ENCODE assay signal across 16 cellular contexts in genomic region chr11:129637983-129638776, GRCh38.
DNase-seq lines count a peak whose midpoint lies in the region; ATAC-seq, FAIRE-seq and TF ChIP-seq lines count a peak whose summit lies in the region.
"Had no signal": no experiment of that assay in that cellular context is flagged by ENCODE, and none has a peak within 500 bp of the region (broad histone marks: within the 10 kb centered on the region; RNA-seq: fewer than 3 reads in every experiment).

No MANE protein-coding gene starts in this region.

- DNase-seq in natural killer cell treated with Interleukin-12 subunit alpha and Interleukin-12 subunit beta and Interleukin-15 and Interleukin-18, amount 100 ng/mL, for 72 hours (ENCODE audit: low spot score) = no peak
- DNase-seq in natural killer cell = no peak
- DNase-seq in RKO (ENCODE audit: low spot score) = peak; percentile 18
- DNase-seq in endothelial cell of umbilical vein (ENCODE audit: low read depth, low spot score) = peak; percentile 14
- no peak for DNase-seq in hepatocyte (ENCODE audit: low spot score)
- no peak for DNase-seq in GM13977 (ENCODE audit: low spot score)
- DNase-seq: immature natural killer cell, KG1, mesendoderm, NCI-H1436, substantia nigra had no signal

- H3K79me2 ChIP-seq in endothelial cell of umbilical vein (ENCODE audit: control insufficient read depth, insufficient read depth, low read length) (no peaks in the 10 kb centered on the region), hepatocyte (no peaks in the 10 kb centered on the region)

- H3K27ac ChIP-seq in endothelial cell of umbilical vein (ENCODE audit: insufficient read depth, low read depth, low read length) (peak overlapping the region; percentile 87), hepatocyte (no peak overlapping the region)

- H3K36me3 ChIP-seq in endothelial cell of umbilical vein (ENCODE audit: control insufficient read depth in 2 of 2, extremely low read depth in 1 of 2, insufficient read depth in 2 of 2, low read length in 2 of 2) (no peaks in the 10 kb centered on the region), hepatocyte (replicated peaks; ENCODE audit: insufficient read depth, low read depth) (no peaks in the 10 kb centered on the region)

- no peak overlapping the region for H3K4me3 ChIP-seq in endothelial cell of umbilical vein (replicated peaks in 1 of 3; ENCODE audit: insufficient read depth in 1 of 3, low read depth in 1 of 3, low read length in 3 of 3)
- no peak overlapping the region for H3K4me3 ChIP-seq in hepatocyte

- in situ Hi-C loops in GM13977 (cut with MboI; ENCODE audit: low pct_unique_long_range_greater_than_20kb, low sequenced_read_pairs, unreplicated experiment) = no loop called here

- TF ChIP-seq CTCF in natural killer cell (IDR thresholded peaks at IDR 0.05) = no peak
- no peak for TF ChIP-seq CTCF in endothelial cell of umbilical vein (IDR thresholded peaks at IDR 0.05; ENCODE audit: extremely low read depth in 1 of 2, insufficient read depth in 1 of 2, low read depth in 1 of 2, low read length in 2 of 2)
- TF ChIP-seq CTCF in hepatocyte (IDR thresholded peaks at IDR 0.05; ENCODE audit: poor library complexity) = no peak
- no peak for TF ChIP-seq CTCF in GM13977 (IDR thresholded peaks at IDR 0.05; ENCODE audit: extremely low read depth, insufficient read depth, missing control alignments)

- POLR2A ChIA-PET in endothelial cell of umbilical vein (lab: Charles Lee) = no interaction called here

- BruUV-seq in endothelial cell of umbilical vein (replicated peaks; lab: Mats Ljungman, UMichigan) = no TSS peak

- H3K27me3 ChIP-seq in endothelial cell of umbilical vein (ENCODE audit: control insufficient read depth in 2 of 2, insufficient read depth in 2 of 2, low read length in 2 of 2) (no peaks in the 10 kb centered on the region), hepatocyte (no peaks in the 10 kb centered on the region)

- dilution Hi-C loops in endothelial cell of umbilical vein (cut with MboI; ENCODE audit: extremely low pct_ligation_motif_present, low sequenced_read_pairs) = no loop called here

- intact Hi-C loops in natural killer cell (cut with micrococcal nuclease) = no loop called here
- intact Hi-C loops in endothelial cell of umbilical vein (cut with micrococcal nuclease) = loop anchor here (2.0 kb wide), 2 partner anchors 57 to 495 kb away; no protein-coding TSS in a partner anchor

- H4K20me1 ChIP-seq in endothelial cell of umbilical vein (replicated peaks; ENCODE audit: control insufficient read depth, extremely low read depth, insufficient read depth, low read length) (no peaks in the 10 kb centered on the region), hepatocyte (ENCODE audit: insufficient read depth, poor library complexity, severe bottlenecking) (no peaks in the 10 kb centered on the region)

- H2AFZ ChIP-seq in endothelial cell of umbilical vein (ENCODE audit: low read depth, low read length) (peak overlapping the region; percentile 0), hepatocyte (no peak overlapping the region)

- TF ChIP-seq POLR2A in endothelial cell of umbilical vein (IDR thresholded peaks at IDR 0.05; ENCODE audit: low read depth, low read length) = no peak

- no peaks in the 10 kb centered on the region for H3K9me3 Mint-ChIP-seq in natural killer cell treated with Interleukin-12 subunit alpha and Interleukin-12 subunit beta and Interleukin-15 and Interleukin-18, amount 100 ng/mL, for 72 hours
- no peaks in the 10 kb centered on the region for H3K9me3 Mint-ChIP-seq in natural killer cell
- H3K9me3 Mint-ChIP-seq: central memory CD8-positive, alpha-beta T cell had no signal

- FAIRE-seq in endothelial cell of umbilical vein (lab: Jason Lieb, UNC) = peak; percentile 4

- H3K4me2 ChIP-seq in endothelial cell of umbilical vein (ENCODE audit: insufficient read depth, low read length) = no peak overlapping the region
- no peak overlapping the region for H3K4me2 ChIP-seq in hepatocyte

- 80% methylated on average over 5 of the region's 5 CpGs for WGBS in hepatocyte (ENCODE audit: low lambda C conversion rate, missing lambda C conversion rate)

- CTCF ChIA-PET in endothelial cell of umbilical vein (lab: Charles Lee) = interaction anchor here (1.5 kb wide), 1 partner anchor 21 kb away, joined by 4 read pairs; no protein-coding TSS in a partner anchor

- H3K9me3 ChIP-seq in endothelial cell of umbilical vein (replicated peaks; ENCODE audit: control insufficient read depth, insufficient read depth, low read length) (no peaks in the 10 kb centered on the region), hepatocyte (ENCODE audit: low read depth) (no peaks in the 10 kb centered on the region)

- H3K27me3 Mint-ChIP-seq in natural killer cell treated with Interleukin-12 subunit alpha and Interleukin-12 subunit beta and Interleukin-15 and Interleukin-18, amount 100 ng/mL, for 72 hours = peaks cover 5 to 10% of the 10 kb centered on the region in 2 donors
- H3K27me3 Mint-ChIP-seq in natural killer cell (ENCODE audit: low read depth in 2 of 2) = no peaks in the 10 kb centered on the region
- H3K27me3 Mint-ChIP-seq: B cell; central memory CD8-positive, alpha-beta T cell had no signal

- H3K4me1 ChIP-seq in endothelial cell of umbilical vein (ENCODE audit: control insufficient read depth, extremely low read depth, insufficient read depth, low read length) (peaks cover 28% of the 10 kb centered on the region), hepatocyte (ENCODE audit: insufficient read depth) (no peaks in the 10 kb centered on the region)

- no peak overlapping the region for H3K9ac ChIP-seq in endothelial cell of umbilical vein (replicated peaks; ENCODE audit: extremely low read depth, insufficient read depth, low read length)

- peaks cover 0 to 13% of the 10 kb centered on the region in 2 donors for H3K4me1 Mint-ChIP-seq in natural killer cell treated with Interleukin-12 subunit alpha and Interleukin-12 subunit beta and Interleukin-15 and Interleukin-18, amount 100 ng/mL, for 72 hours (ENCODE audit: low read depth in 2 of 2)
- no peaks in the 10 kb centered on the region for H3K4me1 Mint-ChIP-seq in natural killer cell
- H3K4me1 Mint-ChIP-seq: B cell; central memory CD8-positive, alpha-beta T cell; immature natural killer cell; neural crest cell had no signal

- no peaks in the 10 kb centered on the region for H3K9me1 ChIP-seq in endothelial cell of umbilical vein (replicated peaks; ENCODE audit: control insufficient read depth, extremely low read depth, insufficient read depth, low read length)

- H3K9me2 ChIP-seq in hepatocyte (replicated peaks; ENCODE audit: insufficient read depth) = no peaks in the 10 kb centered on the region

- peak overlapping the region; percentile 6 for H3K4me3 Mint-ChIP-seq in natural killer cell treated with Interleukin-12 subunit alpha and Interleukin-12 subunit beta and Interleukin-15 and Interleukin-18, amount 100 ng/mL, for 72 hours
- no peak overlapping the region for H3K4me3 Mint-ChIP-seq in natural killer cell
- H3K4me3 Mint-ChIP-seq: B cell; central memory CD8-positive, alpha-beta T cell; immature natural killer cell; neural crest cell had no signal

- no peaks in the 10 kb centered on the region for H3K36me3 Mint-ChIP-seq in natural killer cell treated with Interleukin-12 subunit alpha and Interleukin-12 subunit beta and Interleukin-15 and Interleukin-18, amount 100 ng/mL, for 72 hours
- H3K36me3 Mint-ChIP-seq in natural killer cell = no peaks in the 10 kb centered on the region
- H3K36me3 Mint-ChIP-seq: immature natural killer cell had no signal

- ATAC-seq in natural killer cell treated with Interleukin-12 subunit alpha and Interleukin-12 subunit beta and Interleukin-15 and Interleukin-18, amount 100 ng/mL, for 72 hours = no peak
- ATAC-seq in natural killer cell = no peak
- no peak for ATAC-seq in GM19467 (IDR thresholded peaks at IDR 0.05; ENCODE audit: unreplicated experiment)
- no peak for ATAC-seq in GM21423 (IDR thresholded peaks at IDR 0.05; ENCODE audit: unreplicated experiment)

- H3K27ac Mint-ChIP-seq in natural killer cell treated with Interleukin-12 subunit alpha and Interleukin-12 subunit beta and Interleukin-15 and Interleukin-18, amount 100 ng/mL, for 72 hours = no peak overlapping the region
- H3K27ac Mint-ChIP-seq in natural killer cell = no peak overlapping the region
- H3K27ac Mint-ChIP-seq: B cell, immature natural killer cell had no signal

TF ChIP-seq in endothelial cell of umbilical vein, 7 proteins besides CTCF, POLR2A, EP300 and RAD21:
- TF ChIP-seq MYC (IDR thresholded peaks at IDR 0.05; ENCODE audit: low read depth, low read length) (no peak), FOS (IDR thresholded peaks at IDR 0.05; ENCODE audit: borderline replicate concordance, insufficient read depth, low read length) (peak; percentile 24), POLR2AphosphoS5 (IDR thresholded peaks at IDR 0.05; ENCODE audit: insufficient read depth, low read depth, low read length) (peak; percentile 21)
TF ChIP-seq in endothelial cell of umbilical vein: peak in this region for 2.

Comparison
In these comparisons a context has a peak if more than half of its experiments do, and no peak if none do; other contexts are left out.
1. DNase-seq: peak in RKO (single experiment) and endothelial cell of umbilical vein (single experiment); none in natural killer cell treated with Interleukin-12 subunit alpha and Interleukin-12 subunit beta and Interleukin-15 and Interleukin-18, amount 100 ng/mL, for 72 hours (single experiment), natural killer cell (single experiment), hepatocyte (single experiment) and GM13977 (single experiment).